In genomic region chr17:44014437-44015172, GRCh38 we compare ENCODE assay signal across 1 cellular context.
TF ChIP-seq lines count a peak whose summit lies in the region.

Gene TMEM101, minus strand, starts transcription at chr17:44014963. Its CDS starts 11 bp downstream, at chr17:44014952.

TF ChIP-seq in HepG2, 621 proteins besides CTCF, POLR2A, EP300 and RAD21 (continued from another document and continues in another):
- peak; percentile 94 for TF ChIP-seq HDAC2 (CRISPR knock-in tag; IDR thresholded peaks at IDR 0.05)
- peak; percentile 62; the same call in 1 of the 2 replicates for TF ChIP-seq RCOR2 (CRISPR knock-in tag; IDR thresholded peaks at IDR 0.05)
- TF ChIP-seq RELA (CRISPR knock-in tag; IDR thresholded peaks at IDR 0.05) = peak; percentile 83; the same call in 1 of the 2 replicates
- TF ChIP-seq RFXAP (CRISPR knock-in tag; IDR thresholded peaks at IDR 0.05; ENCODE audit: borderline replicate concordance) = peak; percentile 92
- 0 out of 2 replicates have a peak, but pooled peaks have one; percentile 4 for TF ChIP-seq ZNF75D (CRISPR knock-in tag; IDR thresholded peaks at IDR 0.05; ENCODE audit: borderline replicate concordance)
- no peak for TF ChIP-seq SMC3 (IDR thresholded peaks at IDR 0.05; ENCODE audit: low read length)
- TF ChIP-seq EED (CRISPR knock-in tag; IDR thresholded peaks at IDR 0.05) = peak; percentile 79; the same call in 1 of the 2 replicates
- TF ChIP-seq ZNF550 (CRISPR knock-in tag; IDR thresholded peaks at IDR 0.05; ENCODE audit: borderline replicate concordance) = peak; percentile 87; the same call in 1 of the 2 replicates
- TF ChIP-seq NFE2L2 (IDR thresholded peaks at IDR 0.05; ENCODE audit: low read length) = peak; percentile 22; the same call in 1 of the 2 replicates
- peak; percentile 95 for TF ChIP-seq ELF3 (CRISPR knock-in tag; IDR thresholded peaks at IDR 0.05)
- TF ChIP-seq ZNF782 (CRISPR knock-in tag; IDR thresholded peaks at IDR 0.05; ENCODE audit: borderline replicate concordance) = peak; percentile 44; the same call in 1 of the 2 replicates
- peak; percentile 90 for TF ChIP-seq SP4 (CRISPR knock-in tag; IDR thresholded peaks at IDR 0.05)
- TF ChIP-seq THAP11 (CRISPR knock-in tag; IDR thresholded peaks at IDR 0.05) = peak; percentile 97
- 0 out of 2 replicates have a peak, but pooled peaks have one; percentile 6 for TF ChIP-seq TCF7 (IDR thresholded peaks at IDR 0.05; ENCODE audit: low read depth)
- peak; percentile 100 for TF ChIP-seq NR2C2 (CRISPR knock-in tag; IDR thresholded peaks at IDR 0.05; ENCODE audit: borderline replicate concordance)
- peak; percentile 98 for TF ChIP-seq PHF20 (CRISPR knock-in tag; IDR thresholded peaks at IDR 0.05)
- TF ChIP-seq ZNF768 (CRISPR knock-in tag; IDR thresholded peaks at IDR 0.05) = peak; percentile 70
- peak; percentile 88 for TF ChIP-seq ZMYM4 (CRISPR knock-in tag; IDR thresholded peaks at IDR 0.05)
- peak; percentile 40; the same call in 1 of the 2 replicates for TF ChIP-seq ZNF160 (CRISPR knock-in tag; IDR thresholded peaks at IDR 0.05)
- TF ChIP-seq ZNF746 (CRISPR knock-in tag; IDR thresholded peaks at IDR 0.05) = peak; percentile 66; the same call in 1 of the 2 replicates
- TF ChIP-seq ZBTB26 (CRISPR knock-in tag; IDR thresholded peaks at IDR 0.05; ENCODE audit: borderline replicate concordance) = peak; percentile 84; the same call in 1 of the 2 replicates
- no peak; the same call in 1 of the 2 replicates for TF ChIP-seq ZNF546 (CRISPR knock-in tag; conservative IDR thresholded peaks at IDR 0.05)
- peak; percentile 92 for TF ChIP-seq KMT2B (CRISPR knock-in tag; IDR thresholded peaks at IDR 0.05)
- peak; percentile 83 for TF ChIP-seq RFX5 (IDR thresholded peaks at IDR 0.05; ENCODE audit: low read depth, low read length)
- peak; percentile 96 for TF ChIP-seq KDM3A (CRISPR knock-in tag; IDR thresholded peaks at IDR 0.05; ENCODE audit: low read depth)
- TF ChIP-seq U2AF2 (IDR thresholded peaks at IDR 0.05; ENCODE audit: low read depth, low read length) = no peak; the same call in 1 of the 2 replicates
- 0 out of 2 replicates have a peak, but pooled peaks have one; percentile 60 for TF ChIP-seq ZNF20 (CRISPR knock-in tag; IDR thresholded peaks at IDR 0.05)
- TF ChIP-seq SIX4 (CRISPR knock-in tag; IDR thresholded peaks at IDR 0.05) = peak; percentile 89
- peak; percentile 98 for TF ChIP-seq ELF1 (CRISPR knock-in tag; IDR thresholded peaks at IDR 0.05)
- TF ChIP-seq ZMAT5 (CRISPR knock-in tag; IDR thresholded peaks at IDR 0.05; ENCODE audit: borderline replicate concordance, low read depth) = no peak
- no peak; the same call in 1 of the 2 replicates for TF ChIP-seq GATA4 (IDR thresholded peaks at IDR 0.05; ENCODE audit: borderline replicate concordance, low read depth)
- TF ChIP-seq ZNF33A (CRISPR knock-in tag; IDR thresholded peaks at IDR 0.05; ENCODE audit: borderline replicate concordance) = 0 out of 2 replicates have a peak, but pooled peaks have one; percentile 62
- TF ChIP-seq DNMT3B (CRISPR knock-in tag; conservative IDR thresholded peaks at IDR 0.05) = peak; percentile 95; the same call in 1 of the 2 replicates
- peak; percentile 62; the same call in 1 of the 2 replicates for TF ChIP-seq CENPT (CRISPR knock-in tag; IDR thresholded peaks at IDR 0.05; ENCODE audit: low read depth)
- TF ChIP-seq ZNF549 (CRISPR knock-in tag; IDR thresholded peaks at IDR 0.05) = no peak
- TF ChIP-seq ZNF30 (CRISPR knock-in tag; IDR thresholded peaks at IDR 0.05) = peak; percentile 94
- TF ChIP-seq RNF219 (CRISPR knock-in tag; IDR thresholded peaks at IDR 0.05) = no peak
- TF ChIP-seq MLXIP (CRISPR knock-in tag; IDR thresholded peaks at IDR 0.05; ENCODE audit: borderline replicate concordance) = no peak
- TF ChIP-seq ZBTB7A (CRISPR knock-in tag; IDR thresholded peaks at IDR 0.05) = peak; percentile 93
- peak; percentile 95 for TF ChIP-seq ZNF264 (CRISPR knock-in tag; IDR thresholded peaks at IDR 0.05)
- TF ChIP-seq ZNF3 (CRISPR knock-in tag; IDR thresholded peaks at IDR 0.05) = peak; percentile 77
- peak; percentile 69 for TF ChIP-seq HNF1A (IDR thresholded peaks at IDR 0.05; ENCODE audit: low read depth)
- TF ChIP-seq HNF1A (CRISPR knock-in tag; IDR thresholded peaks at IDR 0.05; ENCODE audit: borderline replicate concordance) = peak; percentile 92
- TF ChIP-seq SOX5 (CRISPR knock-in tag; IDR thresholded peaks at IDR 0.05; ENCODE audit: borderline replicate concordance) = peak; percentile 86
- no peak; the same call in none of the 2 replicates for TF ChIP-seq ZNF563 (CRISPR knock-in tag; IDR thresholded peaks at IDR 0.05)
- TF ChIP-seq CENPX (CRISPR knock-in tag; IDR thresholded peaks at IDR 0.05) = no peak
- peak; percentile 86; the same call in 1 of the 2 replicates for TF ChIP-seq AHR (CRISPR knock-in tag; IDR thresholded peaks at IDR 0.05)
- TF ChIP-seq ZSCAN20 (CRISPR knock-in tag; IDR thresholded peaks at IDR 0.05; ENCODE audit: borderline replicate concordance) = no peak
- TF ChIP-seq SETDB1 (CRISPR knock-in tag; IDR thresholded peaks at IDR 0.05; ENCODE audit: borderline replicate concordance) = 0 out of 2 replicates have a peak, but pooled peaks have one; percentile 80
- TF ChIP-seq ZNF792 (CRISPR knock-in tag; IDR thresholded peaks at IDR 0.05) = peak; percentile 90
- 0 out of 2 replicates have a peak, but pooled peaks have one; percentile 19 for TF ChIP-seq ZFP36L2 (CRISPR knock-in tag; IDR thresholded peaks at IDR 0.05)
- 0 out of 2 replicates have a peak, but pooled peaks have one; percentile 46 for TF ChIP-seq DNMT1 (CRISPR knock-in tag; IDR thresholded peaks at IDR 0.05)
- TF ChIP-seq ZNF337 (CRISPR knock-in tag; IDR thresholded peaks at IDR 0.05; ENCODE audit: borderline replicate concordance, low read depth) = peak; percentile 80; the same call in 1 of the 2 replicates
- no peak for TF ChIP-seq SRSF1 (optimal IDR thresholded peaks at IDR 0.05; ENCODE audit: low read depth, low read length)
- TF ChIP-seq MTF2 (CRISPR knock-in tag; IDR thresholded peaks at IDR 0.05; ENCODE audit: borderline replicate concordance) = peak; percentile 98
- TF ChIP-seq ZNF44 (CRISPR knock-in tag; IDR thresholded peaks at IDR 0.05) = peak; percentile 91; the same call in 1 of the 2 replicates
- no peak for TF ChIP-seq CEBPZ (IDR thresholded peaks at IDR 0.05; ENCODE audit: low read length)
- TF ChIP-seq HES4 (CRISPR knock-in tag; IDR thresholded peaks at IDR 0.05; ENCODE audit: borderline replicate concordance) = no peak; the same call in 1 of the 2 replicates
- TF ChIP-seq E2F5 (CRISPR knock-in tag; conservative IDR thresholded peaks at IDR 0.05) = no peak
